ENCODE assay signal across 15 cellular contexts in genomic region chr3:16485024-16485992, GRCh38. TPM values are rescaled to one million over a fixed set of nuclear protein-coding genes. Genes with fewer than 3 reads are reported as not detected.
DNase-seq lines count a peak whose midpoint lies in the region; ATAC-seq, FAIRE-seq and TF ChIP-seq lines count a peak whose summit lies in the region.
"Had no signal": no experiment of that assay in that cellular context is flagged by ENCODE, and none has a peak within 500 bp of the region (broad histone marks: within the 10 kb centered on the region; RNA-seq: fewer than 3 reads in every experiment).

No MANE protein-coding gene starts in this region.

- CTCF ChIA-PET in HepG2 (lab: Yijun Ruan, JAX; ENCODE audit: low intra/inter-chr PET ratio, low total read pairs): no interaction called here
- CTCF ChIA-PET in K562 (lab: Yijun Ruan, JAX; ENCODE audit: low intra/inter-chr PET ratio): no interaction called here

- peaks cover 0 to 3% (median 0%) of the 10 kb centered on the region in 3 donors for H3K27me3 Mint-ChIP-seq in CD14-positive monocyte (ENCODE audit: low read depth in 3 of 3)

- H3K4me3 ChIP-seq in right lobe of liver (no peak overlapping the region), HepG2 (replicated peaks in 1 of 3; ENCODE audit: insufficient read depth in 1 of 3, low read depth in 2 of 3, low read length in 3 of 3) (no peak overlapping the region), K562 (no peak overlapping the region), muscle layer of duodenum (ENCODE audit: low read depth in 1 of 2, low read length in 2 of 2) (no peak overlapping the region)
- H3K4me3 ChIP-seq: HAP-1 had no signal

- BruUV-seq in HepG2 (replicated peaks; lab: Mats Ljungman, UMichigan) (no TSS peak), K562 (replicated peaks; lab: Mats Ljungman, UMichigan) (no TSS peak)

- H3K27me3 ChIP-seq in right lobe of liver (no peaks in the 10 kb centered on the region), HepG2 (ENCODE audit: control insufficient read depth in 1 of 2, insufficient read depth in 2 of 2, low read length in 2 of 2) (peaks cover 0 to 16% of the 10 kb centered on the region in 2 experiments), K562 (ENCODE audit: control insufficient read depth in 2 of 2, insufficient read depth in 2 of 2, low read length in 2 of 2) (peaks cover 20 to 43% of the 10 kb centered on the region in 2 experiments; a peak in 4 of 5 replicates), muscle layer of duodenum (ENCODE audit: low read depth, low read length) (no peaks in the 10 kb centered on the region)

- peaks cover 38 to 46% of the 10 kb centered on the region in 2 donors for H3K36me3 Mint-ChIP-seq in CD14-positive monocyte

- no peak overlapping the region for H3K9ac ChIP-seq in HepG2 (ENCODE audit: insufficient read depth, low read depth, low read length)
- H3K9ac ChIP-seq in K562 (ENCODE audit: insufficient read depth in 1 of 2, low read depth in 2 of 2, low read length in 2 of 2): no peak overlapping the region

- in situ Hi-C loops in HepG2 (cut with HindIII; ENCODE audit: extremely low pct_ligation_motif_present, low pct_unique_long_range_greater_than_20kb) (no loop called here), K562 (cut with MboI) (no loop called here)

- intact Hi-C loops in right lobe of liver (cut with DNase I): no loop called here
- intact Hi-C loops in HepG2 (cut with micrococcal nuclease; ENCODE audit: unreplicated experiment): no loop called here
- intact Hi-C loops in K562 (cut with micrococcal nuclease): no loop called here
- intact Hi-C loops in CD14-positive monocyte (cut with micrococcal nuclease): no loop called here

- H3K9me3 ChIP-seq in right lobe of liver (no peaks in the 10 kb centered on the region), HepG2 (ENCODE audit: low read length) (no peaks in the 10 kb centered on the region), K562 (replicated peaks; ENCODE audit: control insufficient read depth, insufficient read depth, low read depth, low read length) (no peaks in the 10 kb centered on the region), muscle layer of duodenum (ENCODE audit: control insufficient read depth in 1 of 2, low read length in 2 of 2) (no peaks in the 10 kb centered on the region)
- H3K9me3 ChIP-seq: HAP-1 had no signal

- H3K27ac ChIP-seq in right lobe of liver: peak overlapping the region in 2 of 3 donors; percentile 4 to 16
- H3K27ac ChIP-seq in HepG2 (ENCODE audit: extremely low read length, insufficient read depth, low read length): no peak overlapping the region
- H3K27ac ChIP-seq in K562 (ENCODE audit: extremely low read depth, low read depth, low read length): no peak overlapping the region
- peak overlapping the region; percentile 49 for H3K27ac ChIP-seq in muscle layer of duodenum (ENCODE audit: low read length)

- H3K4me1 ChIP-seq in right lobe of liver: peaks cover 0 to 17% (median 3%) of the 10 kb centered on the region in 4 donors
- no peaks in the 10 kb centered on the region for H3K4me1 ChIP-seq in HepG2 (ENCODE audit: insufficient read depth, low read length)
- no peaks in the 10 kb centered on the region for H3K4me1 ChIP-seq in K562 (replicated peaks in 1 of 2; ENCODE audit: control insufficient read depth in 2 of 2, insufficient read depth in 2 of 2, low read length in 2 of 2)
- peaks cover 9 to 14% of the 10 kb centered on the region in 2 donors for H3K4me1 ChIP-seq in muscle layer of duodenum (ENCODE audit: control insufficient read depth in 1 of 2, insufficient read depth in 2 of 2, low read length in 2 of 2)
- H3K4me1 ChIP-seq: HAP-1 had no signal

- POLR2A ChIA-PET in HepG2 (lab: Yijun Ruan, JAX): no interaction called here
- POLR2A ChIA-PET in K562 (lab: Yijun Ruan, JAX): no interaction called here

- no peak overlapping the region for H2AFZ ChIP-seq in HepG2 (ENCODE audit: low read length)
- no peak overlapping the region for H2AFZ ChIP-seq in K562 (ENCODE audit: low read depth, low read length)

- no peak for TF ChIP-seq EP300 in HepG2 (IDR thresholded peaks at IDR 0.05; ENCODE audit: low read depth in 2 of 2, low read length in 2 of 2)
- TF ChIP-seq EP300 in HepG2 (CRISPR knock-in tag; IDR thresholded peaks at IDR 0.05; ENCODE audit: borderline replicate concordance): no peak
- no peak for TF ChIP-seq EP300 in K562 (IDR thresholded peaks at IDR 0.05; ENCODE audit: low read length)

- no peak overlapping the region for H3K4me2 ChIP-seq in HepG2 (ENCODE audit: low read depth, low read length)
- no peak overlapping the region for H3K4me2 ChIP-seq in K562 (ENCODE audit: insufficient read depth, low read length)

- TF ChIP-seq RAD21 in HepG2 (CRISPR knock-in tag; IDR thresholded peaks at IDR 0.05) (no peak), K562 (CRISPR knock-in tag; conservative IDR thresholded peaks at IDR 0.05 in 1 of 2, IDR thresholded peaks at IDR 0.05 in 1 of 2) (no peak)

- H3K9me1 ChIP-seq in K562 (ENCODE audit: control insufficient read depth, insufficient read depth, low read length): no peaks in the 10 kb centered on the region

- TF ChIP-seq CTCF in right lobe of liver (IDR thresholded peaks at IDR 0.05) (no peak), HepG2 (CRISPR knock-in tag; IDR thresholded peaks at IDR 0.05) (no peak), K562 (IDR thresholded peaks at IDR 0.05 in 2 of 3, conservative IDR thresholded peaks at IDR 0.05 in 1 of 3; ENCODE audit: insufficient read depth in 2 of 3, low read depth in 1 of 3, low read length in 3 of 3) (no peak), CD14-positive monocyte (IDR thresholded peaks at IDR 0.05) (no peak)

- FAIRE-seq in HepG2 (lab: Jason Lieb, UNC): no peak
- peak; percentile 29 for FAIRE-seq in K562 (lab: Jason Lieb, UNC)

- no peaks in the 10 kb centered on the region for H3K79me2 ChIP-seq in HepG2 (ENCODE audit: insufficient read depth, low read length)
- no peaks in the 10 kb centered on the region for H3K79me2 ChIP-seq in K562 (ENCODE audit: control insufficient read depth, insufficient read depth, low read length)

- no peak overlapping the region for H3K4me3 Mint-ChIP-seq in CD14-positive monocyte

- H3K36me3 ChIP-seq in right lobe of liver: no peaks in the 10 kb centered on the region
- H3K36me3 ChIP-seq in HepG2 (replicated peaks in 1 of 2; ENCODE audit: control insufficient read depth in 1 of 2, insufficient read depth in 2 of 2, low read length in 2 of 2): no peaks in the 10 kb centered on the region
- H3K36me3 ChIP-seq in K562 (ENCODE audit: control insufficient read depth, insufficient read depth, low read length): no peaks in the 10 kb centered on the region
- no peaks in the 10 kb centered on the region for H3K36me3 ChIP-seq in muscle layer of duodenum (ENCODE audit: control insufficient read depth in 1 of 2, insufficient read depth in 2 of 2, low read length in 2 of 2)
- H3K36me3 ChIP-seq: HAP-1 had no signal

- 82% methylated on average over 7 of the region's 7 CpGs for WGBS in right lobe of liver (ENCODE audit: insufficient coverage, low coverage, low lambda C conversion rate, missing lambda C conversion rate)
- WGBS in HepG2 (ENCODE audit: low lambda C conversion rate): 30% methylated on average over 7 of the region's 7 CpGs
- 2% methylated on average over 7 of the region's 7 CpGs for WGBS in K562 (ENCODE audit: insufficient coverage, low coverage, missing lambda C conversion rate)

- no peak for DNase-seq in right lobe of liver
- no peak for DNase-seq in HepG2 (ENCODE audit: low spot score)
- DNase-seq in K562 (ENCODE audit: extremely low read depth in 1 of 4, low spot score in 3 of 4): no peak
- DNase-seq in central memory CD4-positive, alpha-beta T cell: no peak
- DNase-seq in CD14-positive monocyte (ENCODE audit: low spot score): no peak
- DNase-seq in GM19240 (ENCODE audit: insufficient read length, low spot score): no peak
- DNase-seq: AML-193; NCI-H1105 treated with DMSO at 0.1 percent for 48 hours; NCI-H446; occipital lobe; stimulated activated CD8-positive, alpha-beta memory T cell treated with anti-CD3 and anti-CD28 coated beads, Interleukin-4, amount 100 ng/mL, for 48 hours had no signal

- TF ChIP-seq POLR2A in right lobe of liver (IDR thresholded peaks at IDR 0.05) (no peak), HepG2 (IDR thresholded peaks at IDR 0.05; ENCODE audit: insufficient read depth in 1 of 2, low read depth in 2 of 2, low read length in 2 of 2) (no peak), K562 (conservative IDR thresholded peaks at IDR 0.05) (no peak)

- H4K20me1 ChIP-seq in HepG2 (ENCODE audit: insufficient read depth, low read length) (no peaks in the 10 kb centered on the region), K562 (replicated peaks; ENCODE audit: control insufficient read depth, insufficient read depth, low read length) (no peaks in the 10 kb centered on the region)

- peaks cover 39% of the 10 kb centered on the region for H3K4me1 Mint-ChIP-seq in CD14-positive monocyte

- no peaks in the 10 kb centered on the region for H3K9me3 Mint-ChIP-seq in CD14-positive monocyte

- no peak overlapping the region for H3K27ac Mint-ChIP-seq in CD14-positive monocyte

- ATAC-seq in right lobe of liver: no peak
- no peak for ATAC-seq in HepG2
- ATAC-seq in K562: 0 out of 3 replicates have a peak, but pooled peaks have one; percentile 32
- ATAC-seq in HG03442 (IDR thresholded peaks at IDR 0.05; ENCODE audit: unreplicated experiment): no peak
- ATAC-seq: Panc1 had no signal

RNA-seq across cellular contexts. Expression of gene RFTN1, which starts 28.2 kb away (rescaled TPM):
- total RNA-seq in right lobe of liver (10 to 100 TPM; 15.1 to 36.0 (median 19.8) TPM), HepG2 (2016; rRNA removed; fragmentation: Illumina TruSeq; extraction: Trizol) (not detected in 2 replicates), K562 (2014; rRNA removed) (not detected in 2 replicates), K562 (2014; rRNA removed; fragmentation: Illumina TruSeq; extraction: Trizol) (not detected in 2 replicates), K562 (2015; rRNA removed; fragmentation: Illumina TruSeq; extraction: Trizol) (not detected in 2 replicates), K562 (2021) (0.29 and 0.51 TPM in 2 replicates)
- total RNA-seq in HepG2 (2016; cell fraction: cytosol; rRNA removed; fragmentation: Illumina TruSeq; extraction: Trizol; ENCODE audit: low read depth): 0.40 TPM in 1 of 2 replicates, not detected in the other
- not detected in 2 replicates for total RNA-seq in HepG2 (2016; cell fraction: insoluble cytoplasmic fraction; rRNA removed; fragmentation: Illumina TruSeq; extraction: Trizol)
- total RNA-seq in HepG2 (2016; cell fraction: membrane; rRNA removed; fragmentation: Illumina TruSeq; extraction: Trizol): not detected in 2 replicates
- total RNA-seq in HepG2 (2016; cell fraction: nucleus; rRNA removed; fragmentation: Illumina TruSeq; extraction: Trizol): not detected in 2 replicates
- polyA plus RNA-seq in HepG2 (2011; rRNA removed) (0.24 TPM in 1 of 2 replicates, not detected in the other), K562 (2011; rRNA removed) (not detected in 2 replicates), K562 (2014; fragmentation: Illumina TruSeq; extraction: Trizol) (not detected in 2 replicates), K562 (2014; fragmentation: Nextera tagmentation; extraction: Ambion mirVana) (under 1 TPM in 1 of 2 experiments, not detected in 1; 0.08 TPM), K562 (2014; rRNA removed) (0.11 TPM in 1 of 2 replicates, not detected in the other), CD14-positive monocyte (10 to 100 TPM; 27.2 to 28.0 TPM)
- polyA plus RNA-seq in HepG2 (2011; cell fraction: cytosol; rRNA removed): 0.08 and 0.22 TPM in 2 replicates
- 0.23 and 0.29 TPM in 2 replicates for polyA plus RNA-seq in HepG2 (2011; cell fraction: nucleus; rRNA removed)
- polyA plus RNA-seq in HepG2 (2012): 0.30 and 0.35 TPM in 2 replicates
- polyA plus RNA-seq in HepG2 (2016; cell fraction: cytosol; fragmentation: Illumina TruSeq; extraction: Trizol; ENCODE audit: low read depth): not detected in 2 replicates
- not detected in 2 replicates for polyA plus RNA-seq in HepG2 (2016; cell fraction: insoluble cytoplasmic fraction; fragmentation: Illumina TruSeq; extraction: Trizol; ENCODE audit: low read depth)
- not detected in 2 replicates for polyA plus RNA-seq in HepG2 (2016; cell fraction: membrane; fragmentation: Illumina TruSeq; extraction: Trizol; ENCODE audit: low read depth)
- not detected in 2 replicates for polyA plus RNA-seq in HepG2 (2016; cell fraction: nucleus; fragmentation: Illumina TruSeq; extraction: Trizol; ENCODE audit: insufficient read depth, low read depth)
- 0.12 TPM in 1 of 2 replicates, not detected in the other for polyA minus RNA-seq in HepG2 (2011; rRNA and poly(A)+ RNA removed; ENCODE audit: low replicate concordance)
- not detected in 2 replicates for polyA minus RNA-seq in HepG2 (2011; cell fraction: cytosol; rRNA and poly(A)+ RNA removed)
- polyA minus RNA-seq in HepG2 (2011; cell fraction: nucleus; rRNA and poly(A)+ RNA removed): not detected in 2 replicates
- total RNA-seq in K562 (2011; cell fraction: chromatin; rRNA removed; ENCODE audit: low replicate concordance): not detected in 2 replicates
- not detected in 2 replicates for total RNA-seq in K562 (2011; cell fraction: nucleolus; rRNA removed)
- not detected in 2 replicates for total RNA-seq in K562 (2011; cell fraction: nucleoplasm; rRNA removed)
- polyA plus RNA-seq in K562 (2011; cell fraction: cytosol; rRNA removed): not detected in 2 replicates
- polyA plus RNA-seq in K562 (2011; cell fraction: nucleus; rRNA removed): not detected in 2 replicates
- polyA plus RNA-seq in K562 (2012): 0.14 and 0.19 TPM in 2 replicates
- not detected in 2 replicates for polyA minus RNA-seq in K562 (2011; rRNA and poly(A)+ RNA removed)
- not detected in 2 replicates for polyA minus RNA-seq in K562 (2011; cell fraction: cytosol; rRNA and poly(A)+ RNA removed)
- polyA minus RNA-seq in K562 (2011; cell fraction: nucleus; rRNA and poly(A)+ RNA removed): not detected in 2 replicates

Comparison
In these comparisons a context has a peak if more than half of its experiments do, and no peak if none do; other contexts are left out.
1. H3K27ac ChIP-seq: peak in right lobe of liver (2 of 3) and muscle layer of duodenum (single experiment); none in HepG2 (single experiment) and K562 (single experiment).
2. RNA of gene RFTN1, which starts 28.2 kb away (total RNA-seq): 15.1 to 36.0 TPM in right lobe of liver; 0.40 TPM in HepG2 and 0.29 to 0.51 TPM in K562; every median in the first group is over 10 times any median in the second.